ENCODE assay signal across 1 cellular context in the genomic region with DNA sequence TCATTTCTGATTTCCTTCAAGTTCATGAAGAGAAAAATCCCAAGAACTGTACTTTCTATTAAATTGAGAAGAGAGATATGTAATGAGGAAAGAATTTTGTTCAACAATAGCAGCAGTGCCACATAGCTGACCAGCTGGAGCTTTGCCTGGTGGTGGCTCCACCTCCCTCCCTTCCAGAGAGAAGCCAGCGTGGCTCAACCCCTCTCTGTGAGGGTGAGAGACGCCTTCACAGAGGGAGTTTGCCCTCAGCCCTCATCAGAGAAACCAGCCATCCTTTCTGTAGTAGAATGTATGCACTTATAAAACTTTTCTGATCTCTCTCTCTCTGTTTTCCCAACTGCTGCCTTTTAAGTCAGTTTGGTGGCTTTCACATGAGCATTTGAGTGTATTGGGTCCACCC.
TF ChIP-seq lines count a peak whose summit lies in the region.

No MANE protein-coding gene starts in this region.

TF ChIP-seq in GM23338, 12 proteins besides CTCF, POLR2A, EP300 and RAD21 (continued from another document):
- TF ChIP-seq ZNF114 (CRISPR knock-in tag; IDR thresholded peaks at IDR 0.05) (no peak), POLR2AphosphoS5 (IDR thresholded peaks at IDR 0.05; ENCODE audit: low read depth) (no peak), EZH2phosphoT487 (IDR thresholded peaks at IDR 0.05; ENCODE audit: unreplicated experiment) (no peak), STAT1 (IDR thresholded peaks at IDR 0.05; ENCODE audit: unreplicated experiment) (no peak), JUNB (IDR thresholded peaks at IDR 0.05; ENCODE audit: unreplicated experiment) (no peak)
- TF ChIP-seq, protein P1, sequence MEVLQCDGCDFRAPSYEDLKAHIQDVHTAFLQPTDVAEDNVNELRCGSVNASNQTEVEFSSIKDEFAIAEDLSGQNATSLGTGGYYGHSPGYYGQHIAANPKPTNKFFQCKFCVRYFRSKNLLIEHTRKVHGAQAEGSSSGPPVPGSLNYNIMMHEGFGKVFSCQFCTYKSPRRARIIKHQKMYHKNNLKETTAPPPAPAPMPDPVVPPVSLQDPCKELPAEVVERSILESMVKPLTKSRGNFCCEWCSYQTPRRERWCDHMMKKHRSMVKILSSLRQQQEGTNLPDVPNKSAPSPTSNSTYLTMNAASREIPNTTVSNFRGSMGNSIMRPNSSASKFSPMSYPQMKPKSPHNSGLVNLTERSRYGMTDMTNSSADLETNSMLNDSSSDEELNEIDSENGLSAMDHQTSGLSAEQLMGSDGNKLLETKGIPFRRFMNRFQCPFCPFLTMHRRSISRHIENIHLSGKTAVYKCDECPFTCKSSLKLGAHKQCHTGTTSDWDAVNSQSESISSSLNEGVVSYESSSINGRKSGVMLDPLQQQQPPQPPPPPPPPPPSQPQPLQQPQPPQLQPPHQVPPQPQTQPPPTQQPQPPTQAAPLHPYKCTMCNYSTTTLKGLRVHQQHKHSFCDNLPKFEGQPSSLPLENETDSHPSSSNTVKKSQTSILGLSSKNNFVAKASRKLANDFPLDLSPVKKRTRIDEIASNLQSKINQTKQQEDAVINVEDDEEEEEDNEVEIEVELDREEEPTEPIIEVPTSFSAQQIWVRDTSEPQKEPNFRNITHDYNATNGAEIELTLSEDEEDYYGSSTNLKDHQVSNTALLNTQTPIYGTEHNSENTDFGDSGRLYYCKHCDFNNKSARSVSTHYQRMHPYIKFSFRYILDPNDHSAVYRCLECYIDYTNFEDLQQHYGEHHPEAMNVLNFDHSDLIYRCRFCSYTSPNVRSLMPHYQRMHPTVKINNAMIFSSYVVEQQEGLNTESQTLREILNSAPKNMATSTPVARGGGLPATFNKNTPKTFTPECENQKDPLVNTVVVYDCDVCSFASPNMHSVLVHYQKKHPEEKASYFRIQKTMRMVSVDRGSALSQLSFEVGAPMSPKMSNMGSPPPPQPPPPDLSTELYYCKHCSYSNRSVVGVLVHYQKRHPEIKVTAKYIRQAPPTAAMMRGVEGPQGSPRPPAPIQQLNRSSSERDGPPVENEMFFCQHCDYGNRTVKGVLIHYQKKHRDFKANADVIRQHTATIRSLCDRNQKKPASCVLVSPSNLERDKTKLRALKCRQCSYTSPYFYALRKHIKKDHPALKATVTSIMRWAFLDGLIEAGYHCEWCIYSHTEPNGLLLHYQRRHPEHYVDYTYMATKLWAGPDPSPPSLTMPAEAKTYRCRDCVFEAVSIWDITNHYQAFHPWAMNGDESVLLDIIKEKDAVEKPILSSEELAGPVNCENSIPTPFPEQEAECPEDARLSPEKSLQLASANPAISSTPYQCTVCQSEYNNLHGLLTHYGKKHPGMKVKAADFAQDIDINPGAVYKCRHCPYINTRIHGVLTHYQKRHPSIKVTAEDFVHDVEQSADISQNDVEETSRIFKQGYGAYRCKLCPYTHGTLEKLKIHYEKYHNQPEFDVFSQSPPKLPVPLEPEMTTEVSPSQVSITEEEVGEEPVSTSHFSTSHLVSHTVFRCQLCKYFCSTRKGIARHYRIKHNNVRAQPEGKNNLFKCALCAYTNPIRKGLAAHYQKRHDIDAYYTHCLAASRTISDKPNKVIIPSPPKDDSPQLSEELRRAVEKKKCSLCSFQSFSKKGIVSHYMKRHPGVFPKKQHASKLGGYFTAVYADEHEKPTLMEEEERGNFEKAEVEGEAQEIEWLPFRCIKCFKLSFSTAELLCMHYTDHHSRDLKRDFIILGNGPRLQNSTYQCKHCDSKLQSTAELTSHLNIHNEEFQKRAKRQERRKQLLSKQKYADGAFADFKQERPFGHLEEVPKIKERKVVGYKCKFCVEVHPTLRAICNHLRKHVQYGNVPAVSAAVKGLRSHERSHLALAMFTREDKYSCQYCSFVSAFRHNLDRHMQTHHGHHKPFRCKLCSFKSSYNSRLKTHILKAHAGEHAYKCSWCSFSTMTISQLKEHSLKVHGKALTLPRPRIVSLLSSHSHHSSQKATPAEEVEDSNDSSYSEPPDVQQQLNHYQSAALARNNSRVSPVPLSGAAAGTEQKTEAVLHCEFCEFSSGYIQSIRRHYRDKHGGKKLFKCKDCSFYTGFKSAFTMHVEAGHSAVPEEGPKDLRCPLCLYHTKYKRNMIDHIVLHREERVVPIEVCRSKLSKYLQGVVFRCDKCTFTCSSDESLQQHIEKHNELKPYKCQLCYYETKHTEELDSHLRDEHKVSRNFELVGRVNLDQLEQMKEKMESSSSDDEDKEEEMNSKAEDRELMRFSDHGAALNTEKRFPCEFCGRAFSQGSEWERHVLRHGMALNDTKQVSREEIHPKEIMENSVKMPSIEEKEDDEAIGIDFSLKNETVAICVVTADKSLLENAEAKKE (CRISPR knock-in tag; IDR thresholded peaks at IDR 0.05) = no peak
- TF ChIP-seq, protein P2, sequence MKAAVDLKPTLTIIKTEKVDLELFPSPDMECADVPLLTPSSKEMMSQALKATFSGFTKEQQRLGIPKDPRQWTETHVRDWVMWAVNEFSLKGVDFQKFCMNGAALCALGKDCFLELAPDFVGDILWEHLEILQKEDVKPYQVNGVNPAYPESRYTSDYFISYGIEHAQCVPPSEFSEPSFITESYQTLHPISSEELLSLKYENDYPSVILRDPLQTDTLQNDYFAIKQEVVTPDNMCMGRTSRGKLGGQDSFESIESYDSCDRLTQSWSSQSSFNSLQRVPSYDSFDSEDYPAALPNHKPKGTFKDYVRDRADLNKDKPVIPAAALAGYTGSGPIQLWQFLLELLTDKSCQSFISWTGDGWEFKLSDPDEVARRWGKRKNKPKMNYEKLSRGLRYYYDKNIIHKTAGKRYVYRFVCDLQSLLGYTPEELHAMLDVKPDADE (IDR thresholded peaks at IDR 0.05) = no peak
- TF ChIP-seq, protein P3, sequence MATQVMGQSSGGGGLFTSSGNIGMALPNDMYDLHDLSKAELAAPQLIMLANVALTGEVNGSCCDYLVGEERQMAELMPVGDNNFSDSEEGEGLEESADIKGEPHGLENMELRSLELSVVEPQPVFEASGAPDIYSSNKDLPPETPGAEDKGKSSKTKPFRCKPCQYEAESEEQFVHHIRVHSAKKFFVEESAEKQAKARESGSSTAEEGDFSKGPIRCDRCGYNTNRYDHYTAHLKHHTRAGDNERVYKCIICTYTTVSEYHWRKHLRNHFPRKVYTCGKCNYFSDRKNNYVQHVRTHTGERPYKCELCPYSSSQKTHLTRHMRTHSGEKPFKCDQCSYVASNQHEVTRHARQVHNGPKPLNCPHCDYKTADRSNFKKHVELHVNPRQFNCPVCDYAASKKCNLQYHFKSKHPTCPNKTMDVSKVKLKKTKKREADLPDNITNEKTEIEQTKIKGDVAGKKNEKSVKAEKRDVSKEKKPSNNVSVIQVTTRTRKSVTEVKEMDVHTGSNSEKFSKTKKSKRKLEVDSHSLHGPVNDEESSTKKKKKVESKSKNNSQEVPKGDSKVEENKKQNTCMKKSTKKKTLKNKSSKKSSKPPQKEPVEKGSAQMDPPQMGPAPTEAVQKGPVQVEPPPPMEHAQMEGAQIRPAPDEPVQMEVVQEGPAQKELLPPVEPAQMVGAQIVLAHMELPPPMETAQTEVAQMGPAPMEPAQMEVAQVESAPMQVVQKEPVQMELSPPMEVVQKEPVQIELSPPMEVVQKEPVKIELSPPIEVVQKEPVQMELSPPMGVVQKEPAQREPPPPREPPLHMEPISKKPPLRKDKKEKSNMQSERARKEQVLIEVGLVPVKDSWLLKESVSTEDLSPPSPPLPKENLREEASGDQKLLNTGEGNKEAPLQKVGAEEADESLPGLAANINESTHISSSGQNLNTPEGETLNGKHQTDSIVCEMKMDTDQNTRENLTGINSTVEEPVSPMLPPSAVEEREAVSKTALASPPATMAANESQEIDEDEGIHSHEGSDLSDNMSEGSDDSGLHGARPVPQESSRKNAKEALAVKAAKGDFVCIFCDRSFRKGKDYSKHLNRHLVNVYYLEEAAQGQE (IDR thresholded peaks at IDR 0.05; ENCODE audit: unreplicated experiment) = no peak
